Comparison of ENCODE assay signal across 10 cellular contexts in the genomic region with DNA sequence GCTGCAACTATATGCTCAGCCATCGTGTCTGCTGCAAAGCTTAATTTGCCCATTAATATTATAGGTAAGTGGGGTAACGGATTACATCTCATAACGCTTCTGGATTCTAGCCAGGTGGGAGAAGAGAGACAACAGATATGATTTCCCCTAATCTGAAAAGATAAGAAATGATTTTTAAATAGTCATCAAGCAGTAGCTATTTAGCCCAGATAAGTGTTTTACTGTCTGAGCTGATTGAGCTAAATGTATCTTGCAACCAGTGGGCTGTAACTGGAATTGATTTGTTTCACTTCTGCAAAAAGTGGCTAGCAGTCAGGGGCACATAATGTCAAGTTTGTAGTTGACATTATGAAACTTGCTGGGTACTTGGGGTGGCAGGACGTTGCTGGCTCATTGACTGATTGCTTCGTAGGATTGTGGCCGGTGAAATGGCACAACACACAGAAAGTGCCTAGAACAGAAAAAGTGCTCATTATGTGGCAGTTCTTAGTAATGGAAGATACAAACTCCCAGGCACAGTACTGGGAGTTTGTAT. TPM values are rescaled to one million over a fixed set of nuclear protein-coding genes. Genes with fewer than 3 reads are reported as not detected.
DNase-seq lines count a peak whose midpoint lies in the region; ATAC-seq and TF ChIP-seq lines count a peak whose summit lies in the region.
"Had no signal": no experiment of that assay in that cellular context is flagged by ENCODE, and none has a peak within 500 bp of the region (broad histone marks: within the 10 kb centered on the region; RNA-seq: fewer than 3 reads in every experiment).

No MANE protein-coding gene starts in this region.

- WGBS in aorta, 2 donors = 84% methylated on average over 6 of the region's 6 CpGs

- peaks cover 38% of the 10 kb centered on the region for H3K36me3 Mint-ChIP-seq in mesothelial cell of epicardium

- no peak for TF ChIP-seq CTCF in lower lobe of right lung (IDR thresholded peaks at IDR 0.05)
- no peak for TF ChIP-seq CTCF in mesothelial cell of epicardium (IDR thresholded peaks at IDR 0.05; ENCODE audit: unreplicated experiment)

- H3K27me3 ChIP-seq in lower lobe of right lung (ENCODE audit: low read depth) (no peaks in the 10 kb centered on the region), aorta (ENCODE audit: control insufficient read depth in 1 of 2, insufficient read depth in 2 of 2, low read length in 1 of 2) (no peaks in the 10 kb centered on the region)

- no peak overlapping the region for H3K27ac Mint-ChIP-seq in mesothelial cell of epicardium

- H3K4me1 ChIP-seq in lower lobe of right lung (no peaks in the 10 kb centered on the region), aorta (ENCODE audit: control insufficient read depth in 1 of 2, insufficient read depth in 2 of 2, low read length in 2 of 2) (no peaks in the 10 kb centered on the region)

- DNase-seq in lower lobe of right lung = no peak
- DNase-seq in aorta = no peak
- DNase-seq in mesothelial cell of epicardium (ENCODE audit: low spot score in 2 of 2, unreplicated experiment in 2 of 2) = no peak
- no peak for DNase-seq in putamen (ENCODE audit: low spot score)
- no peak for DNase-seq in ACHN
- DNase-seq: effector memory CD4-positive, alpha-beta T cell; stimulated activated naive CD8-positive, alpha-beta T cell treated with anti-CD3 and anti-CD28 coated beads, Interleukin-15, Interleukin-2, amounts not matched to agents 100 U/mL and 50 U/mL, for 24 hours had no signal

- intact Hi-C loops in lower lobe of right lung (cut with DNase I) (no loop called here), aorta (cut with DNase I) (no loop called here)

- no peak overlapping the region for H3K27ac ChIP-seq in lower lobe of right lung
- no peak overlapping the region for H3K27ac ChIP-seq in aorta (ENCODE audit: low read depth in 1 of 2, low read length in 2 of 2)

- no peaks in the 10 kb centered on the region for H3K27me3 Mint-ChIP-seq in mesothelial cell of epicardium (ENCODE audit: low read depth)

- no peak overlapping the region for H3K4me3 Mint-ChIP-seq in mesothelial cell of epicardium

- no peaks in the 10 kb centered on the region for H3K4me1 Mint-ChIP-seq in mesothelial cell of epicardium

- H3K36me3 ChIP-seq in lower lobe of right lung = peaks cover 99% of the 10 kb centered on the region
- H3K36me3 ChIP-seq in aorta (ENCODE audit: control insufficient read depth in 1 of 2, insufficient read depth in 2 of 2, low read length in 1 of 2) = peaks cover 0 to 15% of the 10 kb centered on the region in 2 donors

- H3K9me3 ChIP-seq in lower lobe of right lung (no peaks in the 10 kb centered on the region), aorta (ENCODE audit: control insufficient read depth, low read length) (no peaks in the 10 kb centered on the region)

- ATAC-seq in GM18867 (IDR thresholded peaks at IDR 0.05; ENCODE audit: unreplicated experiment) = peak; percentile 91
- peak; percentile 87 for ATAC-seq in GM21723 (IDR thresholded peaks at IDR 0.05; ENCODE audit: unreplicated experiment)
- ATAC-seq in HG03457 (IDR thresholded peaks at IDR 0.05; ENCODE audit: unreplicated experiment) = peak; percentile 78
- peak; percentile 69 to 77 for ATAC-seq in lower lobe of right lung
- no peak for ATAC-seq in aorta (ENCODE audit: low FRiP score)
- ATAC-seq: stimulated activated naive CD8-positive, alpha-beta T cell treated with anti-CD3 and anti-CD28 coated beads, Interleukin-15, Interleukin-2, amounts not matched to agents 100 U/mL and 50 U/mL, for 24 hours had no signal

- in situ Hi-C loops in ACHN (cut with HindIII; ENCODE audit: low pct_ligation_motif_present, low pct_unique_long_range_greater_than_20kb, low sequenced_read_pairs) = no loop called here

- H3K4me3 ChIP-seq in lower lobe of right lung = no peak overlapping the region
- no peak overlapping the region for H3K4me3 ChIP-seq in aorta (ENCODE audit: low read length in 2 of 2)

- H3K9me3 Mint-ChIP-seq in mesothelial cell of epicardium = no peaks in the 10 kb centered on the region

RNA-seq across cellular contexts. Expression of a gene that starts 18.5 kb away (rescaled TPM):
- total RNA-seq in lower lobe of right lung = 125 TPM
- total RNA-seq in aorta = 10 to 100 TPM; 65.4 to 93.4 TPM
- polyA plus RNA-seq in aorta = 10 to 100 TPM; 36.9 to 39.8 TPM
- total RNA-seq in mesothelial cell of epicardium = 36.7 to 38.5 TPM (median 38.1 TPM) in 3 replicates

RNA-seq across cellular contexts. Expression of a gene that starts 18.9 kb away (rescaled TPM):
- total RNA-seq in lower lobe of right lung (46.2 TPM), aorta (10 to 100 TPM; 40.9 to 52.7 TPM), mesothelial cell of epicardium (105 to 116 TPM (median 113 TPM) in 3 replicates)
- polyA plus RNA-seq in aorta = 10 to 100 TPM; 10.2 to 12.8 TPM
